8 cellular contexts compared by ENCODE assay signal in the genomic region with DNA sequence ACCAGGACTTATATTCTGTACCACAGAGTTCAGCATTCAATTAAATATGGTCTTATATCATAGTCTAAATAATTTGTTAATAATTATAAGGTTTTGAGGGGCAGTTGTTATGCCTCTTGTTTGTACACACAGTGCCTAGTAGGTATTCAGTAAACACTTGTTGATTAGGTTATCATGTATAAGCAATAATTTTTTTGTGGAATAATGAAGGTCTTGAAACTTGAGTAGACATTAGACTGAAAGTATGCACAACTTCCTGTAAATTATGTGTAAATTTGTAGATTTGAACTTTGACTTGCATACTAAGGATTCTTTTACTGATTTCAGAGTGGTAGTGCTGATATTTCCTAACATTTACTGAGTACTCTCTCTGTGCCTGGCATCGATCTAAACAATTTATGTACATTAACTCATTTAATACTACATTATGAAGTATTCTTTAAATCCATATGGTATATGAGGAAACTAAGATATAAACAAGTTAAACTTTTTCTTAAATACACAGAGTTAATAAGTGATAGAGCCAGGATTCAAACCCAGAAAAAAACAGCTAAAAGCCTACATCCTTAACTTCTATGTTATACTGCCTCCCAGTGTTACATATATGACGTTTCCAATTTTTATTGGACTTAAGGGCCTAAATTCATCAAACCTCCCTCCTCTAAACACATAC.
DNase-seq lines count a peak whose midpoint lies in the region; ATAC-seq and TF ChIP-seq lines count a peak whose summit lies in the region.

No MANE protein-coding gene starts in this region.

- peaks cover 32 to 52% of the 10 kb centered on the region in 2 donors for H3K36me3 Mint-ChIP-seq in CD4-positive, alpha-beta memory T cell

- POLR2A ChIA-PET in CD4-positive, alpha-beta memory T cell (lab: Charles Lee; ENCODE audit: partially characterized antibody) = interaction anchor here (0.8 kb wide), 1 partner anchor 167 kb away, joined by 3 read pairs; no protein-coding TSS in a partner anchor

- CTCF ChIA-PET in CD4-positive, alpha-beta memory T cell (lab: Charles Lee; ENCODE audit: partially characterized antibody) = interaction anchor here (3.4 kb wide), 1 partner anchor 167 kb away, joined by 16 read pairs; no protein-coding TSS in a partner anchor

- no peaks in the 10 kb centered on the region for H3K36me3 ChIP-seq in body of pancreas (replicated peaks in 1 of 2; ENCODE audit: insufficient read depth in 1 of 2, low read depth in 2 of 2)
- H3K36me3 ChIP-seq in CD4-positive, alpha-beta memory T cell (ENCODE audit: insufficient read depth, low read length) = no peaks in the 10 kb centered on the region

- WGBS in body of pancreas, 2 donors = 45 to 48% methylated on average over 2 of the region's 2 CpGs

- no peak overlapping the region for H3K27ac Mint-ChIP-seq in CD4-positive, alpha-beta memory T cell

- no peaks in the 10 kb centered on the region for H3K9me3 ChIP-seq in body of pancreas
- no peaks in the 10 kb centered on the region for H3K9me3 ChIP-seq in CD4-positive, alpha-beta memory T cell (ENCODE audit: control insufficient read depth in 1 of 2, low read length in 2 of 2)

- no peak overlapping the region for H3K4me3 Mint-ChIP-seq in CD4-positive, alpha-beta memory T cell

- ATAC-seq in body of pancreas = no peak
- ATAC-seq in sciatic nerve = no peak
- no peak for ATAC-seq in GM18870 (IDR thresholded peaks at IDR 0.05; ENCODE audit: unreplicated experiment)

- intact Hi-C loops in body of pancreas (cut with DNase I) (no loop called here), sciatic nerve (cut with DNase I) (no loop called here), posterior vena cava (cut with DNase I) (no loop called here)
- intact Hi-C loops in CD4-positive, alpha-beta memory T cell (cut with micrococcal nuclease) = loop anchor here (2.0 kb wide), 1 partner anchor 167 kb away; no protein-coding TSS in a partner anchor

- no peaks in the 10 kb centered on the region for H3K4me1 Mint-ChIP-seq in CD4-positive, alpha-beta memory T cell

- H3K9me3 Mint-ChIP-seq in CD4-positive, alpha-beta memory T cell = peaks cover 7 to 25% (median 19%) of the 10 kb centered on the region in 8 donors

- no peaks in the 10 kb centered on the region for H3K27me3 ChIP-seq in body of pancreas
- no peaks in the 10 kb centered on the region for H3K27me3 ChIP-seq in CD4-positive, alpha-beta memory T cell (ENCODE audit: insufficient read depth, low read length)

- no peak overlapping the region for H3K27ac ChIP-seq in body of pancreas
- H3K27ac ChIP-seq in CD4-positive, alpha-beta memory T cell (ENCODE audit: low read depth, low read length) = no peak overlapping the region

- peak; percentile 2 for DNase-seq in Daoy (ENCODE audit: low read depth)
- peak; percentile 11 for DNase-seq in NCI-H1105 (lab: John Stamatoyannopoulos, UW)
- DNase-seq in body of pancreas = no peak
- DNase-seq in lung microvascular endothelial cell (ENCODE audit: low read depth in 2 of 2) = peak; percentile 66 to 75
- DNase-seq in sciatic nerve (ENCODE audit: low spot score) = no peak
- no peak for DNase-seq in CD4-positive, alpha-beta memory T cell
- no peak for DNase-seq in posterior vena cava (ENCODE audit: low spot score)

- no peak for TF ChIP-seq POLR2A in body of pancreas (IDR thresholded peaks at IDR 0.05)

- H3K4me3 ChIP-seq in body of pancreas = no peak overlapping the region
- no peak overlapping the region for H3K4me3 ChIP-seq in CD4-positive, alpha-beta memory T cell (ENCODE audit: low read length in 2 of 2)

- peak in 5 of 7 experiments; percentile 27 to 44 (median 39) for TF ChIP-seq CTCF in body of pancreas (IDR thresholded peaks at IDR 0.05)

- no peaks in the 10 kb centered on the region for H3K27me3 Mint-ChIP-seq in CD4-positive, alpha-beta memory T cell

- H3K4me1 ChIP-seq in body of pancreas = peaks cover 8% of the 10 kb centered on the region
- no peaks in the 10 kb centered on the region for H3K4me1 ChIP-seq in CD4-positive, alpha-beta memory T cell (ENCODE audit: insufficient read depth, low read length)

Comparison
In these comparisons a context has a peak if more than half of its experiments do, and no peak if none do; other contexts are left out.
1. DNase-seq: peak in Daoy (single experiment), NCI-H1105 (single experiment) and lung microvascular endothelial cell (2 of 2); none in body of pancreas (0 of 4), sciatic nerve (single experiment), CD4-positive, alpha-beta memory T cell (0 of 5) and posterior vena cava (single experiment).